Comparison of ENCODE assay signal across 8 cellular contexts in the genomic region with DNA sequence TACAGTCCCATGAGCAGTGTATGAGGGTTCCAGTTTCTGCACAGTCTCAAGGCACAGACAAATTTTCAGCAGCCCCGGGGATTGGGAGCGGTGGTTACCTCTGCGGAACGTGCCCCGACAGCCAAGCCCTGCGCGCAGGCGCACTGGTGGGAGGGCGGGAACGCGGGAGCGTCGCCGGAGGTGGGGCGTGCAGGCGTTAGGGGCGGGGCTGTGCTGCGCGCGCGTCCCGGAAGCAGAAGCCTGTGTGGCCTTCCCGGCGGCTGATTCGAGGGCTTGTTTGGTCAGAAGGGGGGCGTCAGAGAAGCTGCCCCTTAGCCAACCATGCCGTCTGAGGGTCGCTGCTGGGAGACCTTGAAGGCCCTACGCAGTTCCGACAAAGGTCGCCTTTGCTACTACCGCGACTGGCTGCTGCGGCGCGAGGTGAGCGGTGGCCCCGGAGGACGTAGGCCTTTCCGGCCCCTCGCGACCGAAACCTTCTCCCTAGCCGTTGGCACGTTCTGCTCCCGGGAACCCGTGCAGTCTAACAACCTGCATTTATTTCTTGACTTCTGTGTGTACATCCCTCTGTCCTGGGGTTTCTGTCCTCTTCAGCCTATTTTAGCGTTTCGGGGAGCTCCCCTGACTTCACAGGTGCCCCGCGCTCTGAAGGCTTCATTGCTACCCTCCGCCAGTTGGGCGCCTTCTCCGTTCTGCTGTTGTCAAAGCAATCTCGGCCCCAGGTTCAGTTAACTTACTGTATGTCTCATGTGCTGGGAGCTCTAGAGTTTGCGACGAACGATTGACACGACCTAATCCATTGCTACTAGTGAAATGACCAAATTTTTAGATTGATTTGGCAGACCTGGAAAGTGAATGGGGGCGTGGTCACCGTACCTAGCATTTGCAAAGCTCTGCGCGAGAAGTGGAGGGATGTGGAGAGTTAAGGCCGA.
A peak's percentile ranks its signal among the peaks of the same experiment; 100 is the strongest.
DNase-seq lines count a peak whose midpoint lies in the region; ATAC-seq and TF ChIP-seq lines count a peak whose summit lies in the region.

A gene with protein sequence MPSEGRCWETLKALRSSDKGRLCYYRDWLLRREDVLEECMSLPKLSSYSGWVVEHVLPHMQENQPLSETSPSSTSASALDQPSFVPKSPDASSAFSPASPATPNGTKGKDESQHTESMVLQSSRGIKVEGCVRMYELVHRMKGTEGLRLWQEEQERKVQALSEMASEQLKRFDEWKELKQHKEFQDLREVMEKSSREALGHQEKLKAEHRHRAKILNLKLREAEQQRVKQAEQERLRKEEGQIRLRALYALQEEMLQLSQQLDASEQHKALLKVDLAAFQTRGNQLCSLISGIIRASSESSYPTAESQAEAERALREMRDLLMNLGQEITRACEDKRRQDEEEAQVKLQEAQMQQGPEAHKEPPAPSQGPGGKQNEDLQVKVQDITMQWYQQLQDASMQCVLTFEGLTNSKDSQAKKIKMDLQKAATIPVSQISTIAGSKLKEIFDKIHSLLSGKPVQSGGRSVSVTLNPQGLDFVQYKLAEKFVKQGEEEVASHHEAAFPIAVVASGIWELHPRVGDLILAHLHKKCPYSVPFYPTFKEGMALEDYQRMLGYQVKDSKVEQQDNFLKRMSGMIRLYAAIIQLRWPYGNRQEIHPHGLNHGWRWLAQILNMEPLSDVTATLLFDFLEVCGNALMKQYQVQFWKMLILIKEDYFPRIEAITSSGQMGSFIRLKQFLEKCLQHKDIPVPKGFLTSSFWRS (plus strand): TSS at position 235 of the 929 bp plus-strand sequence. CDS start 87 bp downstream, at position 322.

- ATAC-seq in GM19025 (IDR thresholded peaks at IDR 0.05; ENCODE audit: low read depth, unreplicated experiment) (peak; percentile 83), HG03280 (IDR thresholded peaks at IDR 0.05; ENCODE audit: unreplicated experiment) (peak; percentile 85)

- peak; percentile 76 for DNase-seq in AG09319 (ENCODE audit: extremely low read depth, low read depth)
- peak; percentile 92 for DNase-seq in NCI-H345 treated with DMSO at 0.1 percent for 48 hours (lab: John Stamatoyannopoulos, UW; ENCODE audit: unreplicated experiment)
- DNase-seq in activated CD4-positive, CD25-positive, alpha-beta regulatory T cell (lab: John Stamatoyannopoulos, UW) = peak; percentile 95 to 97 (median 96)
- peak; percentile 29 to 97 (median 90) for DNase-seq in caudate nucleus (lab: John Stamatoyannopoulos, UW)
- peak; percentile 96 for DNase-seq in inferior parietal cortex (ENCODE audit: extremely low spot score)
- DNase-seq in stimulated activated CD4-positive, alpha-beta T cell treated with anti-CD3 and anti-CD28 coated beads, Interleukin-12 subunit alpha, Interleukin-12 subunit beta, amount 100 ng/mL, for 24 hours (ENCODE audit: low read depth in 2 of 2) = peak; percentile 90 to 96

- H3K27ac ChIP-seq in caudate nucleus (ENCODE audit: low read depth, low read length) = peak within 1 kb of the TSS; percentile 22

- no peak for TF ChIP-seq CTCF in AG09319 (IDR thresholded peaks at IDR 0.05; ENCODE audit: low read depth, low read length)

Comparison
In these comparisons a context has a peak if more than half of its experiments do, and no peak if none do; other contexts are left out.
1. Peak in every context shown above with its lines: DNase-seq, ATAC-seq and H3K27ac ChIP-seq.